ENCODE assay signal across 9 cellular contexts in the genomic region with DNA sequence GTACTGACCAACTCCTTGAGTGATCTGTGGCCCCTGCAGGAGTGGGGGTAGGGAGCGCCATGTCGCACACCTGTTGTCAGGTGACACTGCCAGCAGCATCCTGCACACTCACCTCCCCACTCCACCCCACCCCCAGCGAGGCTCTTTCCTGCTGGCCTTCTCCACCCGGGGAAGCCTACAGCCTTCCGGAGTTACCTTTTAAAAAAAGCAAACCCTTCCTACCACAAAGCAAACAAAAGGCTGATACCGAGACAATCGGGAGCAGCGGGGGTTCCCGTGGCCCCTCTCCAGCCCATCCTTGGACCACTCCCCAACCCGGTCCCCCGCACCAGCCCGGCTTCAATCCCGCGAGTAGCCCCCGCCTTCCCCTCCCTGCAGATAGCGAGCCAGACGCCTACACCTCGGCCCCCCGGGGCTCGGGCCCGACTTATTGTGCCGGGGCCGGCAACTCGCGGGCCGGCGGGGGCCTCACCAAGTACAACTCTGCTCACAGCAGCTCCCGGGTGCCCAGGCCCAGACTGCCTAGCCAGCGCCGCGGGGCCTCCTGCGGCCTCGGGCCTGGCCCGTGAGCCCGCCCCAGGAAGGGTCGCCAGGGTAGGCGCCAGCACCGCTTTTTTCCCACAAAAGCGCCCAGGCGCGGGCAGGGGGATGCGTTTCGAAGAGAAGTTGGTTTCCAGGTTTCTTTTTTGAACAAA. TPM values are rescaled to one million over a fixed set of nuclear protein-coding genes. Genes with fewer than 3 reads are reported as not detected.
DNase-seq lines count a peak whose midpoint lies in the region; ATAC-seq and TF ChIP-seq lines count a peak whose summit lies in the region.
"Had no signal": no experiment of that assay in that cellular context is flagged by ENCODE, and none has a peak within 500 bp of the region (broad histone marks: within the 10 kb centered on the region; RNA-seq: fewer than 3 reads in every experiment).

No MANE protein-coding gene starts in this region.

- peak; percentile 40 for ATAC-seq in HG02571 (IDR thresholded peaks at IDR 0.05; ENCODE audit: unreplicated experiment)
- peak; percentile 49 for ATAC-seq in activated CD8-positive, alpha-beta memory T cell treated with anti-CD3 and anti-CD28 coated beads, Interleukin-2, amount 10 ng/mL, durations not matched to agents 7 days and 5 days
- ATAC-seq in omental fat pad (ENCODE audit: low FRiP score) = peak; percentile 22

- peaks cover 55% of the 10 kb centered on the region for H3K4me1 Mint-ChIP-seq in activated CD8-positive, alpha-beta memory T cell treated with anti-CD3 and anti-CD28 coated beads, Interleukin-2, amount 10 ng/mL, durations not matched to agents 7 days and 5 days

- H3K27ac Mint-ChIP-seq in activated CD8-positive, alpha-beta memory T cell treated with anti-CD3 and anti-CD28 coated beads, Interleukin-2, amount 10 ng/mL, durations not matched to agents 7 days and 5 days = peak overlapping the region; percentile 87

- no peaks in the 10 kb centered on the region for H3K9me3 Mint-ChIP-seq in activated CD8-positive, alpha-beta memory T cell treated with anti-CD3 and anti-CD28 coated beads, Interleukin-2, amount 10 ng/mL, durations not matched to agents 7 days and 5 days (ENCODE audit: low read depth)

- peak overlapping the region; percentile 85 for H3K4me3 Mint-ChIP-seq in activated CD8-positive, alpha-beta memory T cell treated with anti-CD3 and anti-CD28 coated beads, Interleukin-2, amount 10 ng/mL, durations not matched to agents 7 days and 5 days

- H3K27me3 Mint-ChIP-seq in activated CD8-positive, alpha-beta memory T cell treated with anti-CD3 and anti-CD28 coated beads, Interleukin-2, amount 10 ng/mL, durations not matched to agents 7 days and 5 days = peaks cover 10% of the 10 kb centered on the region

- DNase-seq in NCI-H2107 (lab: John Stamatoyannopoulos, UW) (peak; percentile 8), fibroblast of mammary gland (ENCODE audit: low read depth) (no peak), omental fat pad (ENCODE audit: low spot score) (no peak), OCI-M2 (lab: John Stamatoyannopoulos, UW; ENCODE audit: unreplicated experiment) (no peak), cerebellar cortex (ENCODE audit: low spot score) (no peak)
- DNase-seq in activated CD8-positive, alpha-beta memory T cell treated with anti-CD3 and anti-CD28 coated beads, Interleukin-2, amount 10 ng/mL, durations not matched to agents 7 days and 5 days = peak; percentile 77

- CTCF ChIA-PET in activated CD8-positive, alpha-beta memory T cell treated with anti-CD3 and anti-CD28 coated beads, Interleukin-2, amount 10 ng/mL, durations not matched to agents 7 days and 5 days (lab: Charles Lee) = interaction anchor here (4.9 kb wide), 1 partner anchor 27 kb away, joined by 22 read pairs; no protein-coding TSS in a partner anchor

- no peak for TF ChIP-seq CTCF in GM12875 (IDR thresholded peaks at IDR 0.05; ENCODE audit: borderline replicate concordance, insufficient read depth, low read depth, low read length)
- TF ChIP-seq CTCF in fibroblast of mammary gland (conservative IDR thresholded peaks at IDR 0.05; ENCODE audit: control insufficient read depth, insufficient read depth, low read depth, low read length) = no peak
- TF ChIP-seq CTCF in omental fat pad (IDR thresholded peaks at IDR 0.05) = no peak

- H3K4me3 ChIP-seq in GM12875 (ENCODE audit: low read depth, low read length) (peak overlapping the region; percentile 81), fibroblast of mammary gland (ENCODE audit: control insufficient read depth, low read depth, low read length) (peak overlapping the region; percentile 74)

- peaks cover 8% of the 10 kb centered on the region for H3K36me3 Mint-ChIP-seq in activated CD8-positive, alpha-beta memory T cell treated with anti-CD3 and anti-CD28 coated beads, Interleukin-2, amount 10 ng/mL, durations not matched to agents 7 days and 5 days

RNA-seq across cellular contexts. Expression of a gene that starts 0.7 kb away (rescaled TPM):
- total RNA-seq in activated CD8-positive, alpha-beta memory T cell treated with anti-CD3 and anti-CD28 coated beads, Interleukin-2, amount 10 ng/mL, durations not matched to agents 7 days and 5 days = 100 to 1,000 TPM; 281 to 327 TPM
- 100 to 1,000 TPM; 182 to 443 (median 319) TPM for total RNA-seq in omental fat pad

RNA-seq across cellular contexts. Expression of a gene that starts 48.8 kb away (rescaled TPM):
- total RNA-seq in activated CD8-positive, alpha-beta memory T cell treated with anti-CD3 and anti-CD28 coated beads, Interleukin-2, amount 10 ng/mL, durations not matched to agents 7 days and 5 days = not detected
- total RNA-seq in omental fat pad = under 1 TPM in 1 of 4 donors, not detected in 3; 0.19 TPM
- total RNA-seq: dermis microvascular lymphatic vessel endothelial cell had no signal

RNA-seq across cellular contexts. Expression of a gene that starts 53.8 kb away (rescaled TPM):
- not detected for total RNA-seq in activated CD8-positive, alpha-beta memory T cell treated with anti-CD3 and anti-CD28 coated beads, Interleukin-2, amount 10 ng/mL, durations not matched to agents 7 days and 5 days
- total RNA-seq in omental fat pad = not detected
- total RNA-seq: dermis microvascular lymphatic vessel endothelial cell had no signal

Comparison
In these comparisons a context has a peak if more than half of its experiments do, and no peak if none do; other contexts are left out.
1. DNase-seq: peak in NCI-H2107 (single experiment) and activated CD8-positive, alpha-beta memory T cell treated with anti-CD3 and anti-CD28 coated beads, Interleukin-2, amount 10 ng/mL, durations not matched to agents 7 days and 5 days (single experiment); none in fibroblast of mammary gland (single experiment), omental fat pad (single experiment), OCI-M2 (single experiment) and cerebellar cortex (single experiment).
2. Peak in every context shown above with its lines, with median percentiles within 50 percentile points of each other: ATAC-seq.